In the genomic region with DNA sequence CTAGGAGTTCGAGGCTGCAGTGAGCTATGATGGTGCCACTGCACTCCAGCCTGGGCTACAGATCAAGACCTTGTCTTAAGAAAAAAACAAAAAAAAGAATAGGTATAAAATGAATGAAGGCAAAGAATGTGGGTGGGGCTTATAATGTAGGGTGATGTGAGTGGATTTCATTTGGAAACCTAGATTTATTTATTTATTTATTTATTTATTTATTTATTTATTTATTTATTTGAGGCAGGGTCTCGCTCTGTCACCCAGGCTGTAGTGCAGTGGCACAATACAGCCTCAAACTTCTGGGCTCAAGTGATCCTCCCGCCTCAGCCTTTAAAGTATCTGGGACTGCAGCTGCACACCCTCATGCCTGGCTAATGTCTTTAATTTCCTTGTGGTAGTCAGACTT, we compare ENCODE assay signal across 2 cellular contexts. TPM values are rescaled to one million over a fixed set of nuclear protein-coding genes. Genes with fewer than 3 reads are reported as not detected.
"Had no signal": no experiment of that assay in that cellular context is flagged by ENCODE, and none has a peak within 500 bp of the region (broad histone marks: within the 10 kb centered on the region; RNA-seq: fewer than 3 reads in every experiment).

No MANE protein-coding gene starts in this region.

RNA-seq across cellular contexts. Expression of gene NHLRC1, which starts 28.9 kb away (rescaled TPM):
- total RNA-seq: OCI-LY7, SJCRH30 had no signal
